In genomic region chr2:118847447-118848172, GRCh38 we compare ENCODE assay signal across 9 cellular contexts. TPM values are rescaled to one million over a fixed set of nuclear protein-coding genes. Genes with fewer than 3 reads are reported as not detected.
DNase-seq lines count a peak whose midpoint lies in the region; ATAC-seq and TF ChIP-seq lines count a peak whose summit lies in the region.
"Had no signal": no experiment of that assay in that cellular context is flagged by ENCODE, and none has a peak within 500 bp of the region (broad histone marks: within the 10 kb centered on the region; RNA-seq: fewer than 3 reads in every experiment).

Gene EN1, minus strand, starts transcription at chr2:118847648. Its CDS starts 481 bp downstream, at chr2:118847167.

- TF ChIP-seq CTCF in CD8-positive, alpha-beta T cell (IDR thresholded peaks at IDR 0.05) = no peak
- no peak for TF ChIP-seq CTCF in nephron progenitor cell (IDR thresholded peaks at IDR 0.05)

- H3K4me3 ChIP-seq in CD8-positive, alpha-beta T cell (ENCODE audit: low read depth, low read length) = no peak within 1 kb of the TSS
- H3K4me3 ChIP-seq in duodenal mucosa (ENCODE audit: low read depth in 1 of 2, low read length in 2 of 2) = peak within 1 kb of the TSS; percentile 4 to 40
- H3K4me3 ChIP-seq: body of pancreas had no signal

- no peaks in the 10 kb centered on the region for H3K9me3 ChIP-seq in CD8-positive, alpha-beta T cell (ENCODE audit: low read length)
- no peaks in the 10 kb centered on the region for H3K9me3 ChIP-seq in duodenal mucosa (ENCODE audit: control insufficient read depth in 1 of 2, low read length in 2 of 2)
- H3K9me3 ChIP-seq: body of pancreas had no signal

- no peak for DNase-seq in CD8-positive, alpha-beta T cell
- DNase-seq in NCI-H1417 treated with DMSO at 0.1 percent for 48 hours (lab: John Stamatoyannopoulos, UW) (peak; percentile 23), nephron progenitor cell (peak; percentile 54), activated gamma-delta T cell (lab: John Stamatoyannopoulos, UW) (no peak), midbrain (lab: John Stamatoyannopoulos, UW) (no peak)

- H3K27ac ChIP-seq in CD8-positive, alpha-beta T cell (ENCODE audit: low read depth, low read length) = no peak within 1 kb of the TSS
- H3K27ac ChIP-seq in duodenal mucosa (ENCODE audit: low read depth, low read length) = no peak within 1 kb of the TSS
- H3K27ac ChIP-seq: body of pancreas had no signal

- no peaks in the 10 kb centered on the region for H3K9me3 Mint-ChIP-seq in CD8-positive, alpha-beta T cell
- H3K9me3 Mint-ChIP-seq in nephron progenitor cell = no peaks in the 10 kb centered on the region

- H3K4me1 Mint-ChIP-seq in CD8-positive, alpha-beta T cell (ENCODE audit: low read depth) = peaks cover 21% of the 10 kb centered on the region
- peaks cover 58% of the 10 kb centered on the region for H3K4me1 Mint-ChIP-seq in nephron progenitor cell

- intact Hi-C loops in CD8-positive, alpha-beta T cell (cut with DNase I, micrococcal nuclease) = no loop called here

- no peaks in the 10 kb centered on the region for H3K36me3 ChIP-seq in CD8-positive, alpha-beta T cell (ENCODE audit: insufficient read depth, low read length)
- H3K36me3 ChIP-seq in duodenal mucosa (ENCODE audit: control insufficient read depth in 1 of 2, insufficient read depth in 2 of 2, low read length in 2 of 2) = no peaks in the 10 kb centered on the region

- POLR2A ChIA-PET in CD8-positive, alpha-beta T cell (lab: Charles Lee) = no interaction called here

- H3K9ac ChIP-seq in duodenal mucosa (ENCODE audit: low read depth in 1 of 2, low read length in 2 of 2) = no peak within 1 kb of the TSS

- H3K27ac Mint-ChIP-seq in CD8-positive, alpha-beta T cell = no peak within 1 kb of the TSS
- H3K27ac Mint-ChIP-seq in nephron progenitor cell = no peak within 1 kb of the TSS

- ATAC-seq in CD8-positive, alpha-beta T cell = no peak
- ATAC-seq in GM18520 (IDR thresholded peaks at IDR 0.05; ENCODE audit: unreplicated experiment) = no peak
- no peak for ATAC-seq in GM21360 (IDR thresholded peaks at IDR 0.05; ENCODE audit: unreplicated experiment)
- ATAC-seq: body of pancreas had no signal

- H3K27me3 Mint-ChIP-seq in CD8-positive, alpha-beta T cell (ENCODE audit: low read depth) = peaks cover 74% of the 10 kb centered on the region
- H3K27me3 Mint-ChIP-seq in nephron progenitor cell (ENCODE audit: low read depth, poor library complexity) = peaks cover 97% of the 10 kb centered on the region

- H3K27me3 ChIP-seq in CD8-positive, alpha-beta T cell (ENCODE audit: insufficient read depth, low read length) = peaks cover 68% of the 10 kb centered on the region
- peaks cover 79 to 90% of the 10 kb centered on the region in 2 donors for H3K27me3 ChIP-seq in duodenal mucosa (ENCODE audit: control insufficient read depth in 1 of 2, insufficient read depth in 2 of 2, low read length in 2 of 2)

- peaks cover 28% of the 10 kb centered on the region for H3K4me1 ChIP-seq in CD8-positive, alpha-beta T cell (ENCODE audit: insufficient read depth, low read length)
- peaks cover 6 to 7% of the 10 kb centered on the region in 2 donors for H3K4me1 ChIP-seq in duodenal mucosa (ENCODE audit: control insufficient read depth in 1 of 2, insufficient read depth in 2 of 2, low read length in 2 of 2)

- H3K4me3 Mint-ChIP-seq in CD8-positive, alpha-beta T cell = peak within 1 kb of the TSS; percentile 69
- H3K4me3 Mint-ChIP-seq in nephron progenitor cell = peak within 1 kb of the TSS; percentile 70

- H3K36me3 Mint-ChIP-seq in CD8-positive, alpha-beta T cell = no peaks in the 10 kb centered on the region
- no peaks in the 10 kb centered on the region for H3K36me3 Mint-ChIP-seq in nephron progenitor cell (ENCODE audit: low read depth)

- CTCF ChIA-PET in CD8-positive, alpha-beta T cell (lab: Charles Lee) = interaction anchor here (0.6 kb wide), 2 partner anchors 8 to 627 kb away, joined by 3 read pairs; no protein-coding TSS in a partner anchor

RNA-seq across cellular contexts. Expression of gene EN1, which starts in this region (rescaled TPM):
- total RNA-seq in CD8-positive, alpha-beta T cell = not detected
- total RNA-seq: body of pancreas had no signal

Comparison
In these comparisons a context has a peak if more than half of its experiments do, and no peak if none do; other contexts are left out.
1. DNase-seq: peak in NCI-H1417 treated with DMSO at 0.1 percent for 48 hours (single experiment) and nephron progenitor cell (single experiment); none in CD8-positive, alpha-beta T cell (0 of 7), activated gamma-delta T cell (single experiment) and midbrain (single experiment).